Comparison of ENCODE assay signal across 16 cellular contexts in the genomic region with DNA sequence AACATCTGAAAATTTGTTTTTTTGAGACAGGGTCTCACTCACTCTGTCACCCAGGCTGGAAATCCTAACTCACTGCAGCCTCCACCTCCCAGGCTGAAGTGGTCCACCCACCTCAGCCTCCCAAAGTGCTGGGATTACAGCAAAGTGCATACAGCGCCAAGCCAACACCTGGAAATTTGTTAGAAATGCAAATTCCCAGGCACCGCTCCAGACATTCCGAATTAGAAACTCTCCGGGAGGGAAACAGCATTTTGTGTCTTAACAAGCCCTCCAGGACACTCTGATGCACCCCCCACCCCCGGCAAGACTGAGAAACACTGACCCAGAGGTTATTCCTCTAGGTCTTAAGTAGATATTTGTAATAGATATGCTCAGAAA.
"Had no signal": no experiment of that assay in that cellular context is flagged by ENCODE, and none has a peak within 500 bp of the region (broad histone marks: within the 10 kb centered on the region; RNA-seq: fewer than 3 reads in every experiment).

No MANE protein-coding gene starts in this region.

- H3K9me3 Mint-ChIP-seq: activated naive CD4-positive, alpha-beta T cell treated with anti-CD3 and anti-CD28 coated beads, Interleukin-2, amount 50 U/mL, for 24 hours; dendritic cell treated with granulocyte-macrophage colony-stimulating factor and Interleukin-4, amounts not matched to agents 40 ng/mL and 50 ng/mL, for 4 days; stimulated activated memory B cell treated with anti-CD40 and anti-IgM and Interleukin-4, amounts not matched to agents 10 μg/mL and 1 μg/mL and 100 μg/mL, for 72 hours had no signal

- H3K27me3 Mint-ChIP-seq: activated naive CD4-positive, alpha-beta T cell treated with anti-CD3 and anti-CD28 coated beads, Interleukin-2, amount 50 U/mL, for 24 hours; dendritic cell treated with granulocyte-macrophage colony-stimulating factor and Interleukin-4, amounts not matched to agents 40 ng/mL and 50 ng/mL, for 4 days; stimulated activated memory B cell treated with anti-CD40 and anti-IgM and Interleukin-4, amounts not matched to agents 10 μg/mL and 1 μg/mL and 100 μg/mL, for 72 hours had no signal

- H3K27ac Mint-ChIP-seq: dendritic cell treated with granulocyte-macrophage colony-stimulating factor and Interleukin-4, amounts not matched to agents 40 ng/mL and 50 ng/mL, for 4 days; stimulated activated memory B cell treated with anti-CD40 and anti-IgM and Interleukin-4, amounts not matched to agents 10 μg/mL and 1 μg/mL and 100 μg/mL, for 72 hours had no signal

- H3K36me3 ChIP-seq: esophagus squamous epithelium, neutrophil, spleen, thoracic aorta had no signal

- H3K9me3 ChIP-seq: esophagus squamous epithelium, neutrophil, spleen, thoracic aorta had no signal

- H3K4me3 ChIP-seq: esophagus squamous epithelium, lung, spleen, thoracic aorta had no signal

- H3K27me3 ChIP-seq: esophagus squamous epithelium, neutrophil, spleen had no signal

- H3K27ac ChIP-seq: esophagus squamous epithelium, spleen, thoracic aorta, VCaP had no signal

- H3K4me3 Mint-ChIP-seq: dendritic cell treated with granulocyte-macrophage colony-stimulating factor and Interleukin-4, amounts not matched to agents 40 ng/mL and 50 ng/mL, for 4 days; stimulated activated memory B cell treated with anti-CD40 and anti-IgM and Interleukin-4, amounts not matched to agents 10 μg/mL and 1 μg/mL and 100 μg/mL, for 72 hours had no signal

- DNase-seq: activated CD4-positive, alpha-beta T cell treated with anti-CD3 and anti-CD28 coated beads for 1 hour; activated CD4-positive, alpha-beta T cell treated with anti-CD3 and anti-CD28 coated beads, Interleukin-2, amount 50 U/mL, for 48 hours; activated gamma-delta T cell; effector CD8-positive, alpha-beta T cell; esophagus squamous epithelium; islet precursor cell; spleen; stimulated activated CD4-positive, alpha-beta T cell treated with anti-CD3 and anti-CD28 coated beads, Interleukin-4, amount 100 ng/mL, for 4 hours had no signal

- ATAC-seq: left lobe of liver; stimulated activated memory B cell treated with anti-CD40 and anti-IgM and Interleukin-4, amounts not matched to agents 10 μg/mL and 1 μg/mL and 100 μg/mL, for 72 hours had no signal

- H3K36me3 Mint-ChIP-seq: stimulated activated memory B cell treated with anti-CD40 and anti-IgM and Interleukin-4, amounts not matched to agents 10 μg/mL and 1 μg/mL and 100 μg/mL, for 72 hours had no signal
